In the genomic region with DNA sequence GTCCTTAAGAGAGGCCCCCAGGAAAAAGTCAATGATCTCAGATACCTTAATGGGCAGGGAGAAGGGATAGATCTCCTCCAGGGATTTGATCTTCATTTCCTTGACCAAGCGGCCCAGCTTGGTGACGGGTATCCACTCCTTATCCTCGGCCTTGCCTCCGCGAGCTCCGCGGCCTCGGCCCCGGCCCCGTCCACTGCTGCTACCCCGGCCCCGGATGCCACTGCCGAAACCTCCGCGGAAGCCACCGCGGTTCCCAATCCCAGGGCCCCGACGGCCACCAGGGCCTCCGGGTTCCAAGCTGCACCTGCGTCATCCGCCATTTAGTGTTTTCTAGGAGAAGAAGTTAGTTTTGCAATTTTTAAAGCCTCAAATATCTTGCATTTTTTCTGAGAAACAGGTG, we compare ENCODE assay signal across 38 cellular contexts.
"Had no signal": no experiment of that assay in that cellular context is flagged by ENCODE, and none has a peak within 500 bp of the region (broad histone marks: within the 10 kb centered on the region; RNA-seq: fewer than 3 reads in every experiment).

No MANE protein-coding gene starts in this region.

- ATAC-seq: activated naive CD4-positive, alpha-beta T cell treated with anti-CD3 and anti-CD28 coated beads, Interleukin-2, amount 50 U/mL, for 72 hours; activated naive CD8-positive, alpha-beta T cell treated with anti-CD3 and anti-CD28 coated beads, Interleukin-2, amount 50 U/mL, for 24 hours; activated T-cell treated with anti-CD3 and anti-CD28 coated beads, Interleukin-2, amount 50 U/mL, for 4 hours; activated T-cell treated with anti-CD3 and anti-CD28 coated beads, Interleukin-2, amount 50 U/mL, for 72 hours; activated T-helper 17 cell treated with anti-CD3 and anti-CD28 coated beads, Interleukin-2, amount 50 U/mL, for 72 hours; body of pancreas had no signal

- H3K9me3 Mint-ChIP-seq: activated naive CD4-positive, alpha-beta T cell treated with anti-CD3 and anti-CD28 coated beads for 36 hours; activated naive CD8-positive, alpha-beta T cell treated with anti-CD3 and anti-CD28 coated beads, Interleukin-2, amount 10 ng/mL, durations not matched to agents 7 days and 5 days; activated naive CD8-positive, alpha-beta T cell treated with anti-CD3 and anti-CD28 coated beads, Interleukin-2, amount 50 U/mL, for 24 hours; activated T-cell treated with anti-CD3 and anti-CD28 coated beads, Interleukin-2, amount 50 U/mL, for 24 hours had no signal

- H3K4me1 ChIP-seq: adrenal gland, ascending aorta, body of pancreas, breast epithelium had no signal

- H3K4me3 Mint-ChIP-seq: activated naive CD4-positive, alpha-beta T cell treated with anti-CD3 and anti-CD28 coated beads for 36 hours; activated naive CD4-positive, alpha-beta T cell treated with anti-CD3 and anti-CD28 coated beads, Interleukin-2, amount 10 ng/mL, durations not matched to agents 7 days and 5 days; activated naive CD4-positive, alpha-beta T cell treated with anti-CD3 and anti-CD28 coated beads, Interleukin-2, amount 50 U/mL, for 24 hours; activated naive CD8-positive, alpha-beta T cell; activated naive CD8-positive, alpha-beta T cell treated with anti-CD3 and anti-CD28 coated beads for 36 hours; activated naive CD8-positive, alpha-beta T cell treated with anti-CD3 and anti-CD28 coated beads, Interleukin-2, amount 10 ng/mL, durations not matched to agents 7 days and 5 days; activated naive CD8-positive, alpha-beta T cell treated with anti-CD3 and anti-CD28 coated beads, Interleukin-2, amount 50 U/mL, for 24 hours; activated T-cell treated with anti-CD3 and anti-CD28 coated beads, Interleukin-2, amount 50 U/mL, for 24 hours; activated T-cell treated with anti-CD3 and anti-CD28 coated beads, Interleukin-2, amount 50 U/mL, for 4 hours; activated T-cell treated with anti-CD3 and anti-CD28 coated beads, Interleukin-2, amount 50 U/mL, for 72 hours; activated T-helper 1 cell treated with anti-CD3 and anti-CD28 coated beads, Interleukin-12 subunit alpha, Interleukin-12 subunit beta, Interleukin-2, Interleukin-4 antibody, amounts not matched to agents 30 ng/mL and 10 ng/mL and 1 ng/mL, durations not matched to agents 14 hours and 24 hours and 36 hours; activated T-helper 17 cell treated with anti-CD3 and anti-CD28 coated beads, Interleukin-2, amount 50 U/mL, for 72 hours; brain; central memory CD8-positive, alpha-beta T cell had no signal

- H3K4me3 ChIP-seq: adrenal gland, ascending aorta, body of pancreas, breast epithelium, cardiac muscle cell had no signal

- DNase-seq: activated effector memory CD4-positive, alpha-beta T cell treated with anti-CD3 and anti-CD28 coated beads, Interleukin-2, amount 50 U/mL, for 16 hours; activated effector memory CD4-positive, alpha-beta T cell treated with Interleukin-2 at 50 U/mL for 16 hours; activated naive CD4-positive, alpha-beta T cell; activated naive CD4-positive, alpha-beta T cell treated with anti-CD3 and anti-CD28 coated beads for 36 hours; activated naive CD4-positive, alpha-beta T cell treated with anti-CD3 and anti-CD28 coated beads, Interleukin-2, amount 10 ng/mL, durations not matched to agents 7 days and 5 days; activated naive CD4-positive, alpha-beta T cell treated with anti-CD3 and anti-CD28 coated beads, Interleukin-2, amount 50 U/mL, for 16 hours; activated naive CD4-positive, alpha-beta T cell treated with Interleukin-2 at 50 U/mL for 16 hours; activated naive CD8-positive, alpha-beta T cell treated with anti-CD3 and anti-CD28 coated beads for 36 hours; activated naive CD8-positive, alpha-beta T cell treated with anti-CD3 and anti-CD28 coated beads, Interleukin-2, amount 10 ng/mL, durations not matched to agents 7 days and 5 days; activated naive CD8-positive, alpha-beta T cell treated with anti-CD3 and anti-CD28 coated beads, Interleukin-2, amount 50 U/mL, for 24 hours; activated T-cell treated with anti-CD3 and anti-CD28 coated beads for 4 hours; activated T-cell treated with anti-CD3 and anti-CD28 coated beads, Interleukin-2, amount 50 U/mL, for 1 hour; activated T-cell treated with anti-CD3 and anti-CD28 coated beads, Interleukin-2, amount 50 U/mL, for 24 hours; activated T-cell treated with anti-CD3 and anti-CD28 coated beads, Interleukin-2, amount 50 U/mL, for 4 hours; activated T-cell treated with anti-CD3 and anti-CD28 coated beads, Interleukin-2, amount 50 U/mL, for 48 hours; activated T-cell treated with anti-CD3 and anti-CD28 coated beads, Interleukin-2, amount 50 U/mL, for 72 hours; adrenal gland; amniotic stem cell; amygdala; aorta; body of pancreas; brain microvascular endothelial cell; caudate nucleus; central memory CD4-positive, alpha-beta T cell; cerebellar nuclear complex had no signal

- H3K27me3 Mint-ChIP-seq: activated naive CD4-positive, alpha-beta T cell treated with anti-CD3 and anti-CD28 coated beads, Interleukin-2, amount 10 ng/mL, durations not matched to agents 7 days and 5 days; activated naive CD4-positive, alpha-beta T cell treated with anti-CD3 and anti-CD28 coated beads, Interleukin-2, amount 50 U/mL, for 24 hours; activated naive CD8-positive, alpha-beta T cell; activated naive CD8-positive, alpha-beta T cell treated with anti-CD3 and anti-CD28 coated beads for 36 hours; activated naive CD8-positive, alpha-beta T cell treated with anti-CD3 and anti-CD28 coated beads, Interleukin-2, amount 10 ng/mL, durations not matched to agents 7 days and 5 days; activated naive CD8-positive, alpha-beta T cell treated with anti-CD3 and anti-CD28 coated beads, Interleukin-2, amount 50 U/mL, for 24 hours; activated T-cell treated with anti-CD3 and anti-CD28 coated beads, Interleukin-2, amount 50 U/mL, for 24 hours; activated T-helper 17 cell treated with anti-CD3 and anti-CD28 coated beads, Interleukin-2, amount 50 U/mL, for 72 hours; central memory CD8-positive, alpha-beta T cell had no signal

- H3K27ac Mint-ChIP-seq: activated naive CD4-positive, alpha-beta T cell treated with anti-CD3 and anti-CD28 coated beads for 36 hours; activated naive CD4-positive, alpha-beta T cell treated with anti-CD3 and anti-CD28 coated beads, Interleukin-2, amount 10 ng/mL, durations not matched to agents 7 days and 5 days; activated naive CD4-positive, alpha-beta T cell treated with anti-CD3 and anti-CD28 coated beads, Interleukin-2, amount 50 U/mL, for 24 hours; activated naive CD4-positive, alpha-beta T cell treated with anti-CD3 and anti-CD28 coated beads, Interleukin-2, amount 50 U/mL, for 72 hours; activated naive CD8-positive, alpha-beta T cell; activated naive CD8-positive, alpha-beta T cell treated with anti-CD3 and anti-CD28 coated beads for 36 hours; activated naive CD8-positive, alpha-beta T cell treated with anti-CD3 and anti-CD28 coated beads, Interleukin-2, amount 10 ng/mL, durations not matched to agents 7 days and 5 days; activated naive CD8-positive, alpha-beta T cell treated with anti-CD3 and anti-CD28 coated beads, Interleukin-2, amount 50 U/mL, for 24 hours; activated T-cell treated with anti-CD3 and anti-CD28 coated beads, Interleukin-2, amount 50 U/mL, for 24 hours; activated T-cell treated with anti-CD3 and anti-CD28 coated beads, Interleukin-2, amount 50 U/mL, for 72 hours; activated T-helper 1 cell treated with anti-CD3 and anti-CD28 coated beads, Interleukin-12 subunit alpha, Interleukin-12 subunit beta, Interleukin-2, Interleukin-4 antibody, amounts not matched to agents 30 ng/mL and 10 ng/mL and 1 ng/mL, durations not matched to agents 14 hours and 24 hours and 36 hours; activated T-helper 17 cell treated with anti-CD3 and anti-CD28 coated beads, Interleukin-2, amount 50 U/mL, for 72 hours; activated T-helper 2 cell treated with anti-CD3 and anti-CD28 coated beads, Interferon-gamma antibody, Interleukin-2, Interleukin-4, amounts not matched to agents 10 μg/mL and 5 μg/mL and 100 μg/mL, durations not matched to agents 14 hours and 24 hours and 36 hours; brain had no signal

- H3K27ac ChIP-seq: adrenal gland, ascending aorta, body of pancreas, brain microvascular endothelial cell, breast epithelium, cardiac muscle cell had no signal

- FAIRE-seq: astrocyte, bronchial epithelial cell had no signal

- H3K27me3 ChIP-seq: adrenal gland, ascending aorta, body of pancreas, brain microvascular endothelial cell, breast epithelium, cardiac muscle cell had no signal

- H3K36me3 ChIP-seq: adrenal gland, ascending aorta, brain microvascular endothelial cell, breast epithelium, cardiac muscle cell had no signal

- H3K9me3 ChIP-seq: adrenal gland, ascending aorta, body of pancreas, breast epithelium had no signal

- H3K4me1 Mint-ChIP-seq: activated naive CD4-positive, alpha-beta T cell treated with anti-CD3 and anti-CD28 coated beads, Interleukin-2, amount 10 ng/mL, durations not matched to agents 7 days and 5 days; activated naive CD4-positive, alpha-beta T cell treated with anti-CD3 and anti-CD28 coated beads, Interleukin-2, amount 50 U/mL, for 24 hours; activated naive CD8-positive, alpha-beta T cell treated with anti-CD3 and anti-CD28 coated beads for 36 hours; activated naive CD8-positive, alpha-beta T cell treated with anti-CD3 and anti-CD28 coated beads, Interleukin-2, amount 10 ng/mL, durations not matched to agents 7 days and 5 days; activated naive CD8-positive, alpha-beta T cell treated with anti-CD3 and anti-CD28 coated beads, Interleukin-2, amount 50 U/mL, for 24 hours; activated T-helper 17 cell treated with anti-CD3 and anti-CD28 coated beads, Interleukin-2, amount 50 U/mL, for 72 hours; brain; central memory CD8-positive, alpha-beta T cell had no signal

- H3K36me3 Mint-ChIP-seq: activated naive CD4-positive, alpha-beta T cell treated with anti-CD3 and anti-CD28 coated beads, Interleukin-2, amount 10 ng/mL, durations not matched to agents 7 days and 5 days; activated naive CD4-positive, alpha-beta T cell treated with anti-CD3 and anti-CD28 coated beads, Interleukin-2, amount 50 U/mL, for 24 hours; activated naive CD8-positive, alpha-beta T cell; activated naive CD8-positive, alpha-beta T cell treated with anti-CD3 and anti-CD28 coated beads for 36 hours; activated naive CD8-positive, alpha-beta T cell treated with anti-CD3 and anti-CD28 coated beads, Interleukin-2, amount 10 ng/mL, durations not matched to agents 7 days and 5 days; brain had no signal
